In the genomic region with DNA sequence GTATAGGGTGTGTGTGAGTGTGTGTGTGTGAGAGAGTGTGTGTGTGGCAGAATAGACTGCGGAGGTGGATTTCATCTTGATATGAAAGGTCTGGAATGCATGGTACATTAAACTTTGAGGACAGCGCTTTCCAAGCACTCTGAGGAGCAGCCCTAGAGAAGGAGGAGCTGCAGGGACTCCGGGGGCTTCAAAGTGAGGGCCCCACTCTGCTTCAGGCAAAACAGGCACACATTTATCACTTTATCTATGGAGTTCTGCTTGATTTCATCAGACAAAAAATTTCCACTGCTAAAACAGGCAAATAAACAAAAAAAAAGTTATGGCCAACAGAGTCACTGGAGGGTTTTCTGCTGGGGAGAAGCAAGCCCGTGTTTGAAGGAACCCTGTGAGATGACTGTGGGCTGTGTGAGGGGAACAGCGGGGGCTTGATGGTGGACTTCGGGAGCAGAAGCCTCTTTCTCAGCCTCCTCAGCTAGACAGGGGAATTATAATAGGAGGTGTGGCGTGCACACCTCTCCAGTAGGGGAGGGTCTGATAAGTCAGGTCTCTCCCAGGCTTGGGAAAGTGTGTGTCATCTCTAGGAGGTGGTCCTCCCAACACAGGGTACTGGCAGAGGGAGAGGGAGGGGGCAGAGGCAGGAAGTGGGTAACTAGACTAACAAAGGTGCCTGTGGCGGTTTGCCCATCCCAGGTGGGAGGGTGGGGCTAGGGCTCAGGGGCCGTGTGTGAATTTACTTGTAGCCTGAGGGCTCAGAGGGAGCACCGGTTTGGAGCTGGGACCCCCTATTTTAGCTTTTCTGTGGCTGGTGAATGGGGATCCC, we compare ENCODE assay signal across 9 cellular contexts. TPM values are rescaled to one million over a fixed set of nuclear protein-coding genes. Genes with fewer than 3 reads are reported as not detected.
A peak's percentile ranks its signal among the peaks of the same experiment; 100 is the strongest.
DNase-seq lines count a peak whose midpoint lies in the region; ATAC-seq and TF ChIP-seq lines count a peak whose summit lies in the region.
"Had no signal": no experiment of that assay in that cellular context is flagged by ENCODE, and none has a peak within 500 bp of the region (broad histone marks: within the 10 kb centered on the region; RNA-seq: fewer than 3 reads in every experiment).

No MANE protein-coding gene starts in this region.

- peak; percentile 97 for DNase-seq in SW480 (ENCODE audit: low spot score)
- peak; percentile 22 for DNase-seq in adipocyte (ENCODE audit: low read depth)
- DNase-seq in stimulated activated CD4-positive, alpha-beta T cell treated with anti-CD3 and anti-CD28 coated beads, Interleukin-15, amount 100 ng/mL, for 1 hour (ENCODE audit: low read depth in 1 of 2, low spot score in 1 of 2) = peak; percentile 57 to 75
- DNase-seq in GM20000 (ENCODE audit: low spot score) = no peak
- no peak for DNase-seq in adrenal gland
- no peak for DNase-seq in suprapubic skin (ENCODE audit: low spot score in 2 of 2)

- peaks cover 16% of the 10 kb centered on the region for H3K4me1 ChIP-seq in HUES64 (ENCODE audit: insufficient read depth, low read length)
- no peaks in the 10 kb centered on the region for H3K4me1 ChIP-seq in adipocyte (ENCODE audit: control insufficient read depth, insufficient read depth, low read length)
- no peaks in the 10 kb centered on the region for H3K4me1 ChIP-seq in adrenal gland (replicated peaks in 1 of 2)
- peaks cover 3% of the 10 kb centered on the region for H3K4me1 ChIP-seq in suprapubic skin

- H3K36me3 ChIP-seq in HUES64 (ENCODE audit: insufficient read depth, low read length) (no peaks in the 10 kb centered on the region; the same call in 1 of the 2 replicates), adipocyte (ENCODE audit: control insufficient read depth, insufficient read depth, low read length, severe bottlenecking) (no peaks in the 10 kb centered on the region), adrenal gland (replicated peaks in 1 of 2) (no peaks in the 10 kb centered on the region), suprapubic skin (no peaks in the 10 kb centered on the region)

- H3K9me3 ChIP-seq in HUES64 (ENCODE audit: insufficient read depth, low read depth, low read length) = no peaks in the 10 kb centered on the region
- no peaks in the 10 kb centered on the region for H3K9me3 ChIP-seq in adipocyte (ENCODE audit: control insufficient read depth, low read length)
- no peaks in the 10 kb centered on the region for H3K9me3 ChIP-seq in adrenal gland (replicated peaks in 1 of 3)
- no peaks in the 10 kb centered on the region for H3K9me3 ChIP-seq in suprapubic skin

- TF ChIP-seq CTCF in GM20000 (IDR thresholded peaks at IDR 0.05; ENCODE audit: extremely low read depth, missing control alignments) (no peak), adrenal gland (IDR thresholded peaks at IDR 0.05) (no peak), suprapubic skin (IDR thresholded peaks at IDR 0.05) (no peak)

- H3K4me3 ChIP-seq in HUES64 (ENCODE audit: low read length) (peak overlapping the region; percentile 41), adipocyte (ENCODE audit: low read length) (no peak overlapping the region), adrenal gland (no peak overlapping the region), suprapubic skin (no peak overlapping the region)

- H3K27me3 ChIP-seq in HUES64 (ENCODE audit: insufficient read depth, low read length) (no peaks in the 10 kb centered on the region), adipocyte (replicated peaks; ENCODE audit: control insufficient read depth, insufficient read depth, low read length) (peaks cover 34% of the 10 kb centered on the region), adrenal gland (peaks cover 3% of the 10 kb centered on the region), suprapubic skin (peaks cover 22% of the 10 kb centered on the region)

- H3K9ac ChIP-seq in HUES64 (ENCODE audit: low read depth, low read length) (no peak overlapping the region), adipocyte (ENCODE audit: low read length) (no peak overlapping the region)

- WGBS in HUES64 = 31% methylated on average over 10 of the region's 10 CpGs
- 57 to 66% (median 62%) methylated on average over 9 to 10 of the region's 10 CpGs for WGBS in adrenal gland, 4 donors
- WGBS in suprapubic skin = 42% methylated on average over 10 of the region's 10 CpGs

- TF ChIP-seq POLR2A in adrenal gland (IDR thresholded peaks at IDR 0.05) (no peak), suprapubic skin (IDR thresholded peaks at IDR 0.05) (no peak)

- peak overlapping the region; percentile 60 for H3K27ac ChIP-seq in HUES64 (ENCODE audit: low read depth, low read length)
- H3K27ac ChIP-seq in adrenal gland = no peak overlapping the region
- no peak overlapping the region for H3K27ac ChIP-seq in suprapubic skin

- intact Hi-C loops in adrenal gland (cut with DNase I) = no loop called here

- no peak for TF ChIP-seq EP300 in suprapubic skin (IDR thresholded peaks at IDR 0.05)

- no peak for ATAC-seq in HG03520 (IDR thresholded peaks at IDR 0.05; ENCODE audit: unreplicated experiment)

RNA-seq across cellular contexts. Expression of gene HDAC1, which starts 18.3 kb away (rescaled TPM):
- 76.7 TPM for polyA plus RNA-seq in HUES64 (2013, experiment 1 of 2)
- 86.6 TPM for polyA plus RNA-seq in HUES64 (2013, experiment 2 of 2)
- total RNA-seq in adrenal gland (10 to 100 TPM; 52.2 to 93.1 (median 74.7) TPM), suprapubic skin (10 to 100 TPM; 34.4 to 52.9 (median 40.2) TPM)
- 10 to 100 TPM; 54.4 to 70.1 (median 59.6) TPM for polyA plus RNA-seq in adrenal gland

RNA-seq across cellular contexts. Expression of gene LCK, which starts 22.5 kb away (rescaled TPM):
- 24.8 TPM for polyA plus RNA-seq in HUES64 (2013, experiment 1 of 2)
- polyA plus RNA-seq in HUES64 (2013, experiment 2 of 2) = 24.1 TPM
- total RNA-seq in adrenal gland (1 to 10 TPM in 6 of 8 donors, under 1 TPM in 2; 0.30 to 2.7 (median 1.9) TPM), suprapubic skin (1 to 10 TPM in 2 of 4 donors, under 1 TPM in 2; 0.26 to 3.9 (median 1.4) TPM)
- 1 to 10 TPM in 2 of 3 donors, under 1 TPM in 1; 0.46 to 2.9 (median 1.2) TPM for polyA plus RNA-seq in adrenal gland
- total RNA-seq: LHCN-M2 had no signal

RNA-seq across cellular contexts. Expression of gene FAM167B, which starts 26.6 kb away (rescaled TPM):
- polyA plus RNA-seq in HUES64 (2013, experiment 1 of 2) = 0.85 TPM
- 1.0 TPM for polyA plus RNA-seq in HUES64 (2013, experiment 2 of 2)
- total RNA-seq in adrenal gland (10 to 100 TPM; 19.4 to 34.5 (median 26.3) TPM), suprapubic skin (1 to 10 TPM in 2 of 4 donors, not detected in 2; 1.5 TPM)
- 10 to 100 TPM in 2 of 3 donors, 1 to 10 TPM in 1; 5.8 to 58.2 (median 30.0) TPM for polyA plus RNA-seq in adrenal gland

RNA-seq across cellular contexts. Expression of gene EIF3I, which starts 51.4 kb away (rescaled TPM):
- 219 TPM for polyA plus RNA-seq in HUES64 (2013, experiment 1 of 2)
- polyA plus RNA-seq in HUES64 (2013, experiment 2 of 2) = 220 TPM
- total RNA-seq in adrenal gland (100 to 1,000 TPM; 187 to 672 (median 200) TPM), suprapubic skin (100 to 1,000 TPM in 3 of 4 donors, 10 to 100 TPM in 1; 98.8 to 211 (median 178) TPM)
- 100 to 1,000 TPM; 196 to 312 (median 294) TPM for polyA plus RNA-seq in adrenal gland

RNA-seq across cellular contexts. Expression of gene TMEM234, which starts 51.4 kb away (rescaled TPM):
- polyA plus RNA-seq in HUES64 (2013, experiment 1 of 2) = 7.9 TPM
- 7.2 TPM for polyA plus RNA-seq in HUES64 (2013, experiment 2 of 2)
- 10 to 100 TPM in 6 of 8 donors, 1 to 10 TPM in 2; 2.1 to 27.1 (median 16.3) TPM for total RNA-seq in adrenal gland
- polyA plus RNA-seq in adrenal gland = 10 to 100 TPM; 10.2 to 57.7 (median 34.6) TPM
- total RNA-seq in suprapubic skin = 10 to 100 TPM in 2 of 4 donors, 1 to 10 TPM in 2; 7.7 to 18.7 (median 12.6) TPM

Comparison
In these comparisons a context has a peak if more than half of its experiments do, and no peak if none do; other contexts are left out.
1. DNase-seq: peak in SW480 (single experiment), adipocyte (single experiment) and stimulated activated CD4-positive, alpha-beta T cell treated with anti-CD3 and anti-CD28 coated beads, Interleukin-15, amount 100 ng/mL, for 1 hour (2 of 2); none in GM20000 (single experiment), adrenal gland (0 of 7) and suprapubic skin (0 of 2).
2. RNA of gene FAM167B, which starts 26.6 kb away (total RNA-seq): 19.4 to 34.5 TPM in adrenal gland; 1.5 TPM in suprapubic skin; every median in the first group is over 4 times any median in the second.